Comparison of ENCODE assay signal across 17 cellular contexts in the genomic region with DNA sequence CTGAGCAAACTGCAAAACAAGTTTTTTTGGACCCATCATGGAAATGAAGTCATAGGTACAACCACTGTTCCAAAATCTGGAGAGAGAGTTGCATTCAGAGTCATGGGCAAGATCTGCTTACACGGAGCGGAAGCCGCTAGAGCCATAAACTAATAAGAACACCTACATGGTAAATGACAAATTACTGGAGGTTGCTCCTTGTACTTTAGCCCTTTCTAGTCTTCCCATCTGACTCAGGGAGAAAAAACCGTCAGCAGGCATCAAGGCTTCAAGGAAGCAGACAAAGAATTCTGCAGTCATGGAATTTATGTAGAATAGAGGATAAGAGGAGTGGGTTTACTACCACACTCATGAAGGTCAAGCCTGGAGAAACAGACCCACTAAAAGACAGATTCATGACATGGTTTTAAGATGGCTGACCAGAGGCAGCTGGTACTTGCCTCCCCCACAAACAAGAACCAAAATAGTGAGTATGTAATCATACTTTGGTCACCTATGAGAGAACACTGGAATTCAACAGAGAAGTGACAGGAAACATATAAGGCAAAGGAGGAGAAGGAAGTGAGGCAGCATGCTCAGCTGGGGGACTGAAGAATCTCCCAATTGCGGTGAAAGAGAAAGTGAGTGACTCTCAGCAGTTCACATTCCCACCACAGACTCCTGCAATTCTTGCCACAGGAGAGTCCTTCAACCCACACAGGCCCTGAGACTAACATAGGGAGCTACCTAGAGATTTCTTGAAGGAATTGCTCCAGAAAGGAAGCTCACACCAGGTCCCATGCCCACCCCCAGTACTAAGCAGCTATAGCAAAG.
"Had no signal": no experiment of that assay in that cellular context is flagged by ENCODE, and none has a peak within 500 bp of the region (broad histone marks: within the 10 kb centered on the region; RNA-seq: fewer than 3 reads in every experiment).

No MANE protein-coding gene starts in this region.

- ATAC-seq: activated CD8-positive, alpha-beta T cell treated with anti-CD3 and anti-CD28 coated beads for 36 hours; activated naive CD8-positive, alpha-beta T cell treated with anti-CD3 and anti-CD28 coated beads, Interleukin-2, amount 50 U/mL, for 24 hours; activated T-cell treated with anti-CD3 and anti-CD28 coated beads, Interleukin-2, amount 50 U/mL, for 72 hours; left ventricle myocardium superior had no signal

- H3K4me1 ChIP-seq: ascending aorta, heart right ventricle, vagina had no signal

- H3K27ac ChIP-seq: ascending aorta, heart right ventricle, neutrophil, vagina, WERI-Rb-1 had no signal

- H3K27me3 ChIP-seq: ascending aorta, heart right ventricle, neutrophil, vagina had no signal

- DNase-seq: activated CD4-positive, alpha-beta T cell treated with anti-CD3 and anti-CD28 coated beads for 4 hours; activated CD8-positive, alpha-beta memory T cell treated with anti-CD3 and anti-CD28 coated beads, Interleukin-2, amount 50 U/mL, for 4 hours; activated CD8-positive, alpha-beta T cell treated with anti-CD3 and anti-CD28 coated beads for 36 hours; activated naive CD4-positive, alpha-beta T cell; activated naive CD8-positive, alpha-beta T cell treated with anti-CD3 and anti-CD28 coated beads, Interleukin-2, amount 50 U/mL, for 24 hours; activated T-cell treated with anti-CD3 and anti-CD28 coated beads, Interleukin-2, amount 50 U/mL, for 72 hours; effector CD8-positive, alpha-beta T cell; heart right ventricle; islet precursor cell; left ventricle myocardium superior; naive B cell; posterior cingulate gyrus; WERI-Rb-1 had no signal

- H3K36me3 ChIP-seq: ascending aorta, heart right ventricle, neutrophil, vagina, WERI-Rb-1 had no signal

- H3K4me3 ChIP-seq: ascending aorta, heart right ventricle, smooth muscle cell, vagina had no signal

- H3K9me3 ChIP-seq: neutrophil, vagina had no signal
